ENCODE assay signal across 8 cellular contexts in the genomic region with DNA sequence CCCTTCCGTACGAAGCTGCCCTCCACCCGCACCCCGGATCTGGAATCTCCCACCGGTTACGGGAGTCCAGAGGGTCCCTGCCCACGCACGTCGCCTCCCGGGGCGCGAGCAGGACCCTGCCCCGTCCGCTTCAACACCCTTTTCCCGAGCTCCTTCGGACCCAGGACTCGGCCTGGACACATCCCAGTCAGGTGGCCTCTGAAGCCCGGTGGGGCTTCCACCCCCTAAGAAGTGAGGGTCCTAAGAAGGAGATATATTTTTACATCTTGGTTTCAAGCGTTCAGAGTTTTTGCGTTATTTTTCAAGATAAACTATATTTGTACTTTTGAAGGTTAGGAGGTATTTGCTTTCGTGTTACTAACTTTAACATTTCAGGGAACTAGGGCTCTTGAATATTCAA.
A peak's percentile ranks its signal among the peaks of the same experiment; 100 is the strongest.
DNase-seq lines count a peak whose midpoint lies in the region; ATAC-seq and TF ChIP-seq lines count a peak whose summit lies in the region.

No MANE protein-coding gene starts in this region.

- H3K27ac ChIP-seq in HL-60 (replicated peaks) = peak overlapping the region; percentile 60
- H3K27ac ChIP-seq in muscle layer of duodenum (ENCODE audit: low read length) = peak overlapping the region; percentile 49

- H3K4me1 ChIP-seq in muscle layer of duodenum (ENCODE audit: control insufficient read depth in 1 of 2, insufficient read depth in 2 of 2, low read length in 2 of 2) = peaks cover 5 to 25% of the 10 kb centered on the region in 2 donors

- TF ChIP-seq CTCF in AG04449 (IDR thresholded peaks at IDR 0.05; ENCODE audit: insufficient read depth, low read length, missing control alignments) (no peak), HL-60 (IDR thresholded peaks at IDR 0.05; ENCODE audit: insufficient read depth, low read length) (no peak)

- ATAC-seq in central memory CD8-positive, alpha-beta T cell (replicated peaks; ENCODE audit: extremely low read depth, poor library complexity, severe bottlenecking) = no peak
- ATAC-seq in GM18909 (IDR thresholded peaks at IDR 0.05; ENCODE audit: poor library complexity, unreplicated experiment) = no peak

- H3K27ac Mint-ChIP-seq in central memory CD8-positive, alpha-beta T cell (ENCODE audit: low read depth) = peak overlapping the region; percentile 91

- peaks cover 1% of the 10 kb centered on the region for H3K27me3 Mint-ChIP-seq in central memory CD8-positive, alpha-beta T cell

- peak overlapping the region; percentile 92 for H3K4me3 Mint-ChIP-seq in central memory CD8-positive, alpha-beta T cell

- H3K27me3 ChIP-seq in HL-60 (ENCODE audit: insufficient read depth, poor library complexity, severe bottlenecking) (no peaks in the 10 kb centered on the region), muscle layer of duodenum (ENCODE audit: low read depth, low read length) (no peaks in the 10 kb centered on the region)

- POLR2A ChIA-PET in AG04449 (lab: Yijun Ruan, JAX) = interaction anchor here (0.7 to 1.2 kb wide), 6 partner anchors 12 to 248 kb away, joined by 3 to 5 read pairs (median 4); a partner anchor contains a TSS

- no peaks in the 10 kb centered on the region for H3K9me3 Mint-ChIP-seq in central memory CD8-positive, alpha-beta T cell

- H3K36me3 Mint-ChIP-seq in central memory CD8-positive, alpha-beta T cell (ENCODE audit: insufficient read depth) = peaks cover 11% of the 10 kb centered on the region

- H3K9me3 ChIP-seq in muscle layer of duodenum (ENCODE audit: control insufficient read depth in 1 of 2, low read length in 2 of 2) = no peaks in the 10 kb centered on the region

- peaks cover 18% of the 10 kb centered on the region for H3K4me1 Mint-ChIP-seq in central memory CD8-positive, alpha-beta T cell

- peak overlapping the region; percentile 94 for H3K4me3 ChIP-seq in AG04449 (ENCODE audit: low read depth, low read length)
- peak overlapping the region; percentile 92 for H3K4me3 ChIP-seq in HL-60 (replicated peaks; ENCODE audit: insufficient read depth, low read length)
- peak overlapping the region; percentile 89 to 98 for H3K4me3 ChIP-seq in muscle layer of duodenum (ENCODE audit: low read depth in 1 of 2, low read length in 2 of 2)

- DNase-seq in AG04449 (ENCODE audit: low read depth, low spot score) (no peak), HL-60 (ENCODE audit: low read depth in 1 of 2, low spot score in 1 of 2) (no peak), NCI-H2196 treated with DMSO at 0.1 percent for 48 hours (lab: John Stamatoyannopoulos, UW; ENCODE audit: unreplicated experiment) (no peak), NCI-H1092 (lab: John Stamatoyannopoulos, UW) (no peak), OCI-M1 (lab: John Stamatoyannopoulos, UW) (no peak)
- DNase-seq in central memory CD8-positive, alpha-beta T cell (ENCODE audit: low spot score in 2 of 2) = no peak

- CTCF ChIA-PET in AG04449 (lab: Yijun Ruan, JAX) = interaction anchor here (0.8 to 16.0 kb wide), 7 partner anchors 12 to 104 kb away, joined by 3 to 142 read pairs (median 4); no protein-coding TSS in a partner anchor

- peaks cover 6 to 25% of the 10 kb centered on the region in 2 donors for H3K36me3 ChIP-seq in muscle layer of duodenum (ENCODE audit: control insufficient read depth in 1 of 2, insufficient read depth in 2 of 2, low read length in 2 of 2)
